Comparison of ENCODE assay signal across 1 cellular context in the genomic region with DNA sequence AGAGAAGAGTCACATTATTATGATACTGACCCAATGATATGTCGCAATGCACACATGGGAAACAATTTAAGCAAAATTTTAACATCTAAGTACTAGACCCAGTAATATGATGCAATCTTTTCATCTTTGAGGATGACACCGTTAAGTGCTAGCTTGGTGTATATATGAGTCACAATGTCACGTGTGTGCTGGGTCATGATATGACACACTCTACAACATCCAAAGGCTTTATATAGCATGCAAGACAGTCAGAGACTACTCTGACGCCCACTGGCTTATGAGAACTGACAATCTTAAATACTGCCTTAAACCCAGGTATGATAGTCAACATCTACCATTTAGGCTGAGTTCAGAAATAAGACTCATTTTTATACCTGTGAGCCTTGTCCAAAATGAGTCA.
TF ChIP-seq lines count a peak whose summit lies in the region.

No MANE protein-coding gene starts in this region.

TF ChIP-seq in WTC11, 78 proteins besides CTCF, POLR2A, EP300 and RAD21 (continued from another document):
- TF ChIP-seq, protein P1, sequence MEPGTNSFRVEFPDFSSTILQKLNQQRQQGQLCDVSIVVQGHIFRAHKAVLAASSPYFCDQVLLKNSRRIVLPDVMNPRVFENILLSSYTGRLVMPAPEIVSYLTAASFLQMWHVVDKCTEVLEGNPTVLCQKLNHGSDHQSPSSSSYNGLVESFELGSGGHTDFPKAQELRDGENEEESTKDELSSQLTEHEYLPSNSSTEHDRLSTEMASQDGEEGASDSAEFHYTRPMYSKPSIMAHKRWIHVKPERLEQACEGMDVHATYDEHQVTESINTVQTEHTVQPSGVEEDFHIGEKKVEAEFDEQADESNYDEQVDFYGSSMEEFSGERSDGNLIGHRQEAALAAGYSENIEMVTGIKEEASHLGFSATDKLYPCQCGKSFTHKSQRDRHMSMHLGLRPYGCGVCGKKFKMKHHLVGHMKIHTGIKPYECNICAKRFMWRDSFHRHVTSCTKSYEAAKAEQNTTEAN (CRISPR knock-in tag; IDR thresholded peaks at IDR 0.05), result no peak
- TF ChIP-seq ELF4 (CRISPR knock-in tag; IDR thresholded peaks at IDR 0.05; ENCODE audit: low read depth) (no peak), GABPB1 (CRISPR knock-in tag; IDR thresholded peaks at IDR 0.05) (no peak), SOX15 (CRISPR knock-in tag; IDR thresholded peaks at IDR 0.05) (no peak), PRRX2 (CRISPR knock-in tag; IDR thresholded peaks at IDR 0.05) (no peak), NR3C1 (CRISPR knock-in tag; conservative IDR thresholded peaks at IDR 0.05; ENCODE audit: low read depth) (no peak), ATF1 (CRISPR knock-in tag; IDR thresholded peaks at IDR 0.05) (no peak), SMAD3 (CRISPR knock-in tag; IDR thresholded peaks at IDR 0.05; ENCODE audit: borderline replicate concordance) (no peak), TP53 (CRISPR knock-in tag; IDR thresholded peaks at IDR 0.05) (no peak)
- TF ChIP-seq, protein P2, sequence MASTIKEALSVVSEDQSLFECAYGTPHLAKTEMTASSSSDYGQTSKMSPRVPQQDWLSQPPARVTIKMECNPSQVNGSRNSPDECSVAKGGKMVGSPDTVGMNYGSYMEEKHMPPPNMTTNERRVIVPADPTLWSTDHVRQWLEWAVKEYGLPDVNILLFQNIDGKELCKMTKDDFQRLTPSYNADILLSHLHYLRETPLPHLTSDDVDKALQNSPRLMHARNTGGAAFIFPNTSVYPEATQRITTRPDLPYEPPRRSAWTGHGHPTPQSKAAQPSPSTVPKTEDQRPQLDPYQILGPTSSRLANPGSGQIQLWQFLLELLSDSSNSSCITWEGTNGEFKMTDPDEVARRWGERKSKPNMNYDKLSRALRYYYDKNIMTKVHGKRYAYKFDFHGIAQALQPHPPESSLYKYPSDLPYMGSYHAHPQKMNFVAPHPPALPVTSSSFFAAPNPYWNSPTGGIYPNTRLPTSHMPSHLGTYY (CRISPR knock-in tag; IDR thresholded peaks at IDR 0.05), result no peak
- TF ChIP-seq, protein P3, sequence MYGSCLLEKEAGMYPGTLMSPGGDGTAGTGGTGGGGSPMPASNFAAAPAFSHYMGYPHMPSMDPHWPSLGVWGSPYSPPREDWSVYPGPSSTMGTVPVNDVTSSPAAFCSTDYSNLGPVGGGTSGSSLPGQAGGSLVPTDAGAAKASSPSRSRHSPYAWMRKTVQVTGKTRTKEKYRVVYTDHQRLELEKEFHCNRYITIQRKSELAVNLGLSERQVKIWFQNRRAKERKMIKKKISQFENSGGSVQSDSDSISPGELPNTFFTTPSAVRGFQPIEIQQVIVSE (CRISPR knock-in tag; IDR thresholded peaks at IDR 0.05; ENCODE audit: borderline replicate concordance), result no peak
- TF ChIP-seq, protein P4, sequence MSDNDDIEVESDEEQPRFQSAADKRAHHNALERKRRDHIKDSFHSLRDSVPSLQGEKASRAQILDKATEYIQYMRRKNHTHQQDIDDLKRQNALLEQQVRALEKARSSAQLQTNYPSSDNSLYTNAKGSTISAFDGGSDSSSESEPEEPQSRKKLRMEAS (CRISPR knock-in tag; IDR thresholded peaks at IDR 0.05), result no peak
